10 cellular contexts compared by ENCODE assay signal in the genomic region with DNA sequence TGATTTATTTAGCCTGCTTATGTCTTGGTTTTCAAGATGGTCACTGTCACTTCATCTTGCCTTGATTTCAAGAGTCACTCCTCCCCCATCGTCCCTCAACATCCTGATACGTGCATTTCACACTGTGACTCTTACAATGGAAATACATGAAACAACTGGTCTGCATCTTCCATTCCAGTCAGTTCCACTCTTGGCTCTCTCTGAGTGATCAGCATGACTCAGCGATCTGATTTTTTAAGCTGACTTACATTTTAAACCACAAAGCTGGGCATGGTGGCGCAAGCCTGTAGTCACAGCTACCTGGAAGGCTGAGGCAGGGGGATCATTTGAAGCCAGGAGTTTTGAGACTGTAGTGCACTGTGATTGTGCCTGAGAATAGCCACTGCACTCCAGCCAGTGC.
DNase-seq lines count a peak whose midpoint lies in the region; ATAC-seq, FAIRE-seq and TF ChIP-seq lines count a peak whose summit lies in the region.
"Had no signal": no experiment of that assay in that cellular context is flagged by ENCODE, and none has a peak within 500 bp of the region (broad histone marks: within the 10 kb centered on the region; RNA-seq: fewer than 3 reads in every experiment).

No MANE protein-coding gene starts in this region.

- H3K36me3 Mint-ChIP-seq in activated naive CD8-positive, alpha-beta T cell treated with anti-CD3 and anti-CD28 coated beads, Interleukin-2, amount 50 U/mL, for 24 hours (ENCODE audit: low read depth), result no peaks in the 10 kb centered on the region

- no peak for ATAC-seq in HG03139 (IDR thresholded peaks at IDR 0.05; ENCODE audit: unreplicated experiment)
- no peak for ATAC-seq in activated naive CD8-positive, alpha-beta T cell treated with anti-CD3 and anti-CD28 coated beads, Interleukin-2, amount 50 U/mL, for 24 hours

- dilution Hi-C loops in keratinocyte (cut with MboI; ENCODE audit: extremely low pct_ligation_motif_present, low sequenced_read_pairs), result no loop called here

- H3K27me3 ChIP-seq in keratinocyte (ENCODE audit: control insufficient read depth, extremely low read depth, insufficient read depth, low read length) (no peaks in the 10 kb centered on the region), WERI-Rb-1 (ENCODE audit: insufficient read depth, low read depth, severe bottlenecking) (no peaks in the 10 kb centered on the region), left ventricle myocardium inferior (ENCODE audit: low read depth) (no peaks in the 10 kb centered on the region)
- H3K27me3 ChIP-seq: cardiac muscle cell, stomach had no signal

- no peak overlapping the region for H3K4me2 ChIP-seq in keratinocyte (ENCODE audit: control insufficient read depth, extremely low read depth, insufficient read depth, low read depth, low read length)

- no peak overlapping the region for H3K4me3 ChIP-seq in AG09309 (ENCODE audit: control insufficient read depth, low read depth, low read length)
- no peak overlapping the region for H3K4me3 ChIP-seq in astrocyte of the cerebellum (ENCODE audit: low read depth, low read length)
- H3K4me3 ChIP-seq in keratinocyte (ENCODE audit: control insufficient read depth in 2 of 3, extremely low read depth in 1 of 3, insufficient read depth in 2 of 3, low read depth in 1 of 3, low read length in 3 of 3), result no peak overlapping the region
- H3K4me3 ChIP-seq in WERI-Rb-1 (ENCODE audit: low read depth, low read length), result no peak overlapping the region
- H3K4me3 ChIP-seq in left ventricle myocardium inferior, result no peak overlapping the region
- H3K4me3 ChIP-seq: cardiac muscle cell, stomach had no signal

- H3K9me1 ChIP-seq in keratinocyte (ENCODE audit: control insufficient read depth, extremely low read depth, insufficient read depth, low read length), result no peaks in the 10 kb centered on the region

- DNase-seq in AG09309 (ENCODE audit: low read depth) (peak; percentile 86), HTR-8/SVneo (ENCODE audit: insufficient read length, low spot score) (peak; percentile 38), astrocyte of the cerebellum (ENCODE audit: low read depth) (peak; percentile 83), keratinocyte (ENCODE audit: low read depth, low spot score) (peak; percentile 81), WERI-Rb-1 (no peak), left ventricle myocardium inferior (no peak)
- no peak for DNase-seq in activated naive CD8-positive, alpha-beta T cell treated with anti-CD3 and anti-CD28 coated beads, Interleukin-2, amount 50 U/mL, for 24 hours
- DNase-seq: stomach had no signal

- H3K9me3 ChIP-seq in keratinocyte (ENCODE audit: control insufficient read depth, low read depth, low read length) (no peaks in the 10 kb centered on the region), WERI-Rb-1 (ENCODE audit: severe bottlenecking) (no peaks in the 10 kb centered on the region), left ventricle myocardium inferior (replicated peaks) (no peaks in the 10 kb centered on the region)
- H3K9me3 ChIP-seq: stomach had no signal

- no peaks in the 10 kb centered on the region for H3K4me1 Mint-ChIP-seq in activated naive CD8-positive, alpha-beta T cell treated with anti-CD3 and anti-CD28 coated beads, Interleukin-2, amount 50 U/mL, for 24 hours

- in situ Hi-C loops in astrocyte of the cerebellum (cut with HindIII; ENCODE audit: low sequenced_read_pairs), result no loop called here

- no peak overlapping the region for H3K27ac Mint-ChIP-seq in activated naive CD8-positive, alpha-beta T cell treated with anti-CD3 and anti-CD28 coated beads, Interleukin-2, amount 50 U/mL, for 24 hours

- no peak for FAIRE-seq in HTR-8/SVneo (lab: Jason Lieb, UNC)
- FAIRE-seq in keratinocyte (lab: Jason Lieb, UNC), result peak; percentile 98

- H3K36me3 ChIP-seq in keratinocyte (ENCODE audit: control insufficient read depth in 2 of 2, extremely low read depth in 1 of 2, insufficient read depth in 2 of 2, low read length in 2 of 2), result no peaks in the 10 kb centered on the region
- peaks cover 6% of the 10 kb centered on the region; the same call in 1 of the 2 replicates for H3K36me3 ChIP-seq in WERI-Rb-1
- no peaks in the 10 kb centered on the region for H3K36me3 ChIP-seq in left ventricle myocardium inferior
- H3K36me3 ChIP-seq: cardiac muscle cell, stomach had no signal

- TF ChIP-seq CTCF in AG09309 (IDR thresholded peaks at IDR 0.05; ENCODE audit: control insufficient read depth, insufficient read depth, low read depth, low read length, missing control alignments) (no peak), astrocyte of the cerebellum (IDR thresholded peaks at IDR 0.05; ENCODE audit: low read depth, low read length, missing control alignments) (no peak), keratinocyte (optimal IDR thresholded peaks at IDR 0.05 in 1 of 3, IDR thresholded peaks at IDR 0.05 in 1 of 3, conservative IDR thresholded peaks at IDR 0.05 in 1 of 3; ENCODE audit: extremely low read depth in 1 of 3, insufficient read depth in 2 of 3, low read length in 3 of 3) (no peak), WERI-Rb-1 (IDR thresholded peaks at IDR 0.05; ENCODE audit: low read depth, low read length) (no peak), left ventricle myocardium inferior (IDR thresholded peaks at IDR 0.05; ENCODE audit: borderline replicate concordance) (no peak)

- H3K4me1 ChIP-seq in keratinocyte (ENCODE audit: control insufficient read depth, extremely low read depth, insufficient read depth, low read length) (peaks cover 23% of the 10 kb centered on the region), left ventricle myocardium inferior (peaks cover 41% of the 10 kb centered on the region)

- intact Hi-C loops in left ventricle myocardium inferior (cut with micrococcal nuclease), result no loop called here

- H3K9me3 Mint-ChIP-seq in activated naive CD8-positive, alpha-beta T cell treated with anti-CD3 and anti-CD28 coated beads, Interleukin-2, amount 50 U/mL, for 24 hours, result no peaks in the 10 kb centered on the region

- H3K27me3 Mint-ChIP-seq in activated naive CD8-positive, alpha-beta T cell treated with anti-CD3 and anti-CD28 coated beads, Interleukin-2, amount 50 U/mL, for 24 hours, result no peaks in the 10 kb centered on the region

- H2AFZ ChIP-seq in keratinocyte (ENCODE audit: control insufficient read depth, low read length), result no peak overlapping the region

- H4K20me1 ChIP-seq in keratinocyte (ENCODE audit: control insufficient read depth, extremely low read depth, insufficient read depth, low read length), result no peaks in the 10 kb centered on the region

- H3K4me3 Mint-ChIP-seq in activated naive CD8-positive, alpha-beta T cell treated with anti-CD3 and anti-CD28 coated beads, Interleukin-2, amount 50 U/mL, for 24 hours, result no peak overlapping the region

- peak overlapping the region; percentile 5 for H3K27ac ChIP-seq in keratinocyte (ENCODE audit: control insufficient read depth, insufficient read depth, low read length)
- no peak overlapping the region for H3K27ac ChIP-seq in WERI-Rb-1
- H3K27ac ChIP-seq in left ventricle myocardium inferior (replicated peaks), result no peak overlapping the region
- H3K27ac ChIP-seq: cardiac muscle cell had no signal

- no peaks in the 10 kb centered on the region for H3K79me2 ChIP-seq in keratinocyte (ENCODE audit: control insufficient read depth, insufficient read depth, low read length)

- H3K9ac ChIP-seq in keratinocyte (ENCODE audit: control insufficient read depth, extremely low read depth, insufficient read depth, low read length), result no peak overlapping the region

Comparison
In these comparisons a context has a peak if more than half of its experiments do, and no peak if none do; other contexts are left out.
1. DNase-seq: peak in AG09309 (single experiment), HTR-8/SVneo (single experiment), astrocyte of the cerebellum (single experiment) and keratinocyte (single experiment); none in WERI-Rb-1 (single experiment), activated naive CD8-positive, alpha-beta T cell treated with anti-CD3 and anti-CD28 coated beads, Interleukin-2, amount 50 U/mL, for 24 hours (single experiment) and left ventricle myocardium inferior (single experiment).